Comparison of ENCODE assay signal across 2 cellular contexts in genomic region chr2:100857341-100857740, GRCh38.
TF ChIP-seq lines count a peak whose summit lies in the region.

No MANE protein-coding gene starts in this region.

TF ChIP-seq in SK-N-SH, 30 proteins besides CTCF, POLR2A, EP300 and RAD21 (continued from another document):
- TF ChIP-seq USF2 (IDR thresholded peaks at IDR 0.05; ENCODE audit: borderline replicate concordance, low read depth, low read length) (no peak), USF1 (IDR thresholded peaks at IDR 0.05; ENCODE audit: borderline replicate concordance, low read depth) (no peak), ZBTB33 (IDR thresholded peaks at IDR 0.05; ENCODE audit: borderline replicate concordance, low read depth) (no peak), NFIC (IDR thresholded peaks at IDR 0.05; ENCODE audit: borderline replicate concordance) (no peak), ELF1 (IDR thresholded peaks at IDR 0.05) (no peak), FOXJ3 (CRISPR knock-in tag; IDR thresholded peaks at IDR 0.05) (no peak)

TF ChIP-seq in SK-N-SH treated with all-trans-retinoic acid at 6 μM for 48 hours, 23 proteins besides CTCF, POLR2A, EP300 and RAD21 (continued from another document):
- no peak for TF ChIP-seq CSRNP3 (CRISPR knock-in tag; IDR thresholded peaks at IDR 0.05)
